7 cellular contexts compared by ENCODE assay signal in genomic region chr19:14551134-14552007, GRCh38. TPM values are rescaled to one million over a fixed set of nuclear protein-coding genes. Genes with fewer than 3 reads are reported as not detected.
A peak's percentile ranks its signal among the peaks of the same experiment; 100 is the strongest.
DNase-seq lines count a peak whose midpoint lies in the region; ATAC-seq and TF ChIP-seq lines count a peak whose summit lies in the region.
"Not testable (repeated sequence)": the region's sequence is repeated elsewhere in the genome, so short reads cannot be mapped to it uniquely, and the experiment has no call there.
"Had no signal": no experiment of that assay in that cellular context is flagged by ENCODE, and none has a peak within 500 bp of the region (broad histone marks: within the 10 kb centered on the region; RNA-seq: fewer than 3 reads in every experiment).

No MANE protein-coding gene starts in this region.

- in situ Hi-C loops in transverse colon (cut with MboI; ENCODE audit: low pct_ligation_motif_present in 1 of 4, low pct_unique_long_range_greater_than_20kb in 1 of 4, low sequenced_read_pairs in 3 of 4) = loop anchor here in 1 of 4 donors (25.0 kb wide), 1 partner anchor 336 kb away; the partner anchor contains the start of gene OR7A17

- intact Hi-C loops in transverse colon (cut with DNase I; ENCODE audit: low total_unique reads) = not testable (repeated sequence)

- H3K9me3 Mint-ChIP-seq in activated T-cell treated with anti-CD3 and anti-CD28 coated beads, Interleukin-2, amount 50 U/mL, for 4 hours = not testable (repeated sequence)

- peaks cover 47% of the 10 kb centered on the region for H3K4me1 Mint-ChIP-seq in activated T-cell treated with anti-CD3 and anti-CD28 coated beads, Interleukin-2, amount 50 U/mL, for 4 hours (ENCODE audit: low read depth)

- not testable (repeated sequence) for H3K36me3 Mint-ChIP-seq in activated T-cell treated with anti-CD3 and anti-CD28 coated beads, Interleukin-2, amount 50 U/mL, for 4 hours (ENCODE audit: insufficient read depth)

- H3K27me3 Mint-ChIP-seq in activated T-cell treated with anti-CD3 and anti-CD28 coated beads, Interleukin-2, amount 50 U/mL, for 4 hours (ENCODE audit: low read depth) = not testable (repeated sequence)

- DNase-seq in GM19240 (ENCODE audit: insufficient read length, low spot score) = peak; percentile 50
- peak; percentile 78 to 89 (median 79) for DNase-seq in Peyer's patch
- DNase-seq in activated T-cell treated with anti-CD3 and anti-CD28 coated beads, Interleukin-2, amount 50 U/mL, for 4 hours = peak; percentile 68
- peak; percentile 59 to 77 for DNase-seq in foreskin fibroblast
- DNase-seq in pons (ENCODE audit: low spot score) = peak; percentile 72
- peak; percentile 84 for DNase-seq in transverse colon

- not testable (repeated sequence) for H3K4me3 ChIP-seq in Peyer's patch; foreskin fibroblast (ENCODE audit: low read depth in 1 of 2, low read length in 2 of 2); transverse colon

- not testable (repeated sequence) for TF ChIP-seq POLR2A in Peyer's patch (IDR thresholded peaks at IDR 0.05); transverse colon (IDR thresholded peaks at IDR 0.05)

- peak; percentile 97 to 99 for ATAC-seq in activated T-cell treated with anti-CD3 and anti-CD28 coated beads, Interleukin-2, amount 50 U/mL, for 4 hours

- H3K4me1 ChIP-seq in Peyer's patch = peaks cover 3 to 40% (median 9%) of the 10 kb centered on the region in 4 donors
- peaks cover 6 to 39% (median 24%) of the 10 kb centered on the region in 4 donors for H3K4me1 ChIP-seq in transverse colon

- not testable (repeated sequence) for H3K27me3 ChIP-seq in Peyer's patch, transverse colon

- TF ChIP-seq CTCF in Peyer's patch (IDR thresholded peaks at IDR 0.05) (peak in 4 of 6 experiments; percentile 27 to 47 (median 46)), foreskin fibroblast (IDR thresholded peaks at IDR 0.05; ENCODE audit: low read depth, low read length) (peak; percentile 4), transverse colon (IDR thresholded peaks at IDR 0.05) (peak; percentile 13 to 57 (median 40))

- H3K27ac ChIP-seq in Peyer's patch (peak overlapping the region; percentile 34 to 70 (median 46)), transverse colon (peak overlapping the region; percentile 62 to 82 (median 71))

- H3K36me3 ChIP-seq in Peyer's patch, transverse colon: not testable (repeated sequence)

- H3K9me3 ChIP-seq in Peyer's patch, transverse colon: not testable (repeated sequence)

- not testable (repeated sequence) for TF ChIP-seq EP300 in transverse colon (IDR thresholded peaks at IDR 0.05; ENCODE audit: low read depth)

- WGBS in transverse colon (ENCODE audit: low coverage in 1 of 2), 2 donors = 58 to 69% methylated on average over 3 to 13 of the region's 13 CpGs

- not testable (repeated sequence) for H3K4me3 Mint-ChIP-seq in activated T-cell treated with anti-CD3 and anti-CD28 coated beads, Interleukin-2, amount 50 U/mL, for 4 hours

RNA-seq across cellular contexts. Expression of gene NDUFB7, which starts 20.5 kb away (rescaled TPM):
- total RNA-seq in Peyer's patch = 100 to 1,000 TPM; 275 to 432 (median 358) TPM
- total RNA-seq in activated T-cell treated with anti-CD3 and anti-CD28 coated beads, Interleukin-2, amount 50 U/mL, for 4 hours = 100 to 1,000 TPM; 161 to 213 (median 175) TPM
- total RNA-seq in transverse colon = 100 to 1,000 TPM; 380 to 710 (median 454) TPM

RNA-seq across cellular contexts. Expression of gene TECR, which starts 22.0 kb away (rescaled TPM):
- total RNA-seq in Peyer's patch = 100 to 1,000 TPM in 1 of 4 donors, 10 to 100 TPM in 3; 24.8 to 103 (median 78.7) TPM
- 10 to 100 TPM; 92.5 to 96.3 (median 94.6) TPM for total RNA-seq in activated T-cell treated with anti-CD3 and anti-CD28 coated beads, Interleukin-2, amount 50 U/mL, for 4 hours
- 100 to 1,000 TPM in 1 of 4 donors, 10 to 100 TPM in 3; 36.6 to 145 (median 69.3) TPM for total RNA-seq in transverse colon

RNA-seq across cellular contexts. Expression of gene CLEC17A, which starts 31.5 kb away (rescaled TPM):
- total RNA-seq in Peyer's patch (10 to 100 TPM in 1 of 4 donors, 1 to 10 TPM in 1, not detected in 2; 1.3 to 12.4 TPM), transverse colon (1 to 10 TPM in 1 of 4 donors, under 1 TPM in 1, not detected in 2; 0.41 to 4.9 TPM)
- total RNA-seq in activated T-cell treated with anti-CD3 and anti-CD28 coated beads, Interleukin-2, amount 50 U/mL, for 4 hours = 1 to 10 TPM in 2 of 3 donors, under 1 TPM in 1; 0.95 to 2.3 (median 1.3) TPM
- total RNA-seq: T-helper 1 cell treated with Interleukin-12 subunit alpha and Interleukin-12 subunit beta and Interleukin-4 antibody, amounts not matched to agents 30 ng/mL and 1 ng/mL, for 36 hours had no signal

RNA-seq across cellular contexts. Expression of gene DNAJB1, which starts 33.2 kb away (rescaled TPM):
- total RNA-seq in Peyer's patch (10 to 100 TPM; 34.5 to 60.2 (median 54.1) TPM), transverse colon (100 to 1,000 TPM in 2 of 4 donors, 10 to 100 TPM in 2; 20.3 to 111 (median 93.8) TPM)
- 100 to 1,000 TPM; 119 to 128 (median 120) TPM for total RNA-seq in activated T-cell treated with anti-CD3 and anti-CD28 coated beads, Interleukin-2, amount 50 U/mL, for 4 hours

RNA-seq across cellular contexts. Expression of gene GIPC1, which starts 55.4 kb away (rescaled TPM):
- total RNA-seq in Peyer's patch (10 to 100 TPM; 45.8 to 68.5 (median 65.2) TPM), transverse colon (100 to 1,000 TPM; 295 to 569 (median 362) TPM)
- 10 to 100 TPM; 42.5 to 49.8 (median 44.3) TPM for total RNA-seq in activated T-cell treated with anti-CD3 and anti-CD28 coated beads, Interleukin-2, amount 50 U/mL, for 4 hours
